ENCODE assay signal across 1 cellular context in genomic region chr3:34619990-34620389, GRCh38.
TF ChIP-seq lines count a peak whose summit lies in the region.

No MANE protein-coding gene starts in this region.

TF ChIP-seq in liver, 16 proteins besides CTCF, POLR2A, EP300 and RAD21 (continued from another document):
- TF ChIP-seq ZBTB33 (IDR thresholded peaks at IDR 0.05): no peak
- TF ChIP-seq ATF3 (IDR thresholded peaks at IDR 0.05): no peak
TF ChIP-seq in liver: peak in this region for 0.
